In genomic region chr7:123270553-123270952, GRCh38 we compare ENCODE assay signal across 26 cellular contexts.
"Had no signal": no experiment of that assay in that cellular context is flagged by ENCODE, and none has a peak within 500 bp of the region (broad histone marks: within the 10 kb centered on the region; RNA-seq: fewer than 3 reads in every experiment).

No MANE protein-coding gene starts in this region.

- H3K36me3 ChIP-seq: WERI-Rb-1 had no signal

- DNase-seq: activated CD4-positive, alpha-beta T cell treated with anti-CD3 and anti-CD28 coated beads, Interleukin-2, amount 10 ng/mL, durations not matched to agents 24 days and 14 days; activated CD4-positive, alpha-beta T cell treated with anti-CD3 and anti-CD28 coated beads, Interleukin-2, amount 50 U/mL, for 4 hours; activated CD4-positive, CD25-positive, alpha-beta regulatory T cell; activated CD8-positive, alpha-beta T cell treated with anti-CD3 and anti-CD28 coated beads for 36 hours; activated gamma-delta T cell treated with Interleukin-2 at 50 U/mL for 16 hours; activated naive CD4-positive, alpha-beta T cell treated with anti-CD3 and anti-CD28 coated beads for 36 hours; activated T-cell treated with anti-CD3 and anti-CD28 coated beads, Interleukin-2, amount 50 U/mL, for 24 hours; anterior cingulate cortex; central memory CD4-positive, alpha-beta T cell; Kasumi-1; KG1; MM.1S; MV-4-11; NCI-H1092; NCI-H1436 treated with DMSO at 0.1 percent for 48 hours; NCI-H1694 treated with DMSO at 0.1 percent for 48 hours; NCI-H2029; NCI-H2171 treated with DMSO at 0.1 percent for 48 hours; NCI-H2227 treated with DMSO at 0.1 percent for 48 hours; NCI-H446; SHP77; SW 1271; T-helper 1 cell; T-helper 2 cell; T1000; WERI-Rb-1 had no signal

- H3K27ac ChIP-seq: WERI-Rb-1 had no signal
